ENCODE assay signal across 32 cellular contexts in genomic region chr6:48979806-48980205, GRCh38.
"Had no signal": no experiment of that assay in that cellular context is flagged by ENCODE, and none has a peak within 500 bp of the region (broad histone marks: within the 10 kb centered on the region; RNA-seq: fewer than 3 reads in every experiment).

No MANE protein-coding gene starts in this region.

- H3K27ac ChIP-seq: adrenal gland, body of pancreas, brain microvascular endothelial cell, breast epithelium, VCaP had no signal

- DNase-seq: activated B cell treated with CpG ODN at 0.5 μM for 24 hours; activated CD4-positive, alpha-beta memory T cell treated with anti-CD3 and anti-CD28 coated beads for 36 hours; activated CD4-positive, alpha-beta T cell treated with anti-CD3 and anti-CD28 coated beads for 4 hours; activated CD4-positive, alpha-beta T cell treated with anti-CD3 and anti-CD28 coated beads, Interleukin-2, amount 10 ng/mL, durations not matched to agents 24 days and 14 days; activated CD4-positive, alpha-beta T cell treated with anti-CD3 and anti-CD28 coated beads, Interleukin-2, amount 50 U/mL, for 1 hour; activated CD4-positive, alpha-beta T cell treated with anti-CD3 and anti-CD28 coated beads, Interleukin-2, amount 50 U/mL, for 4 hours; activated CD4-positive, CD25-positive, alpha-beta regulatory T cell treated with anti-CD3 and anti-CD28 coated beads, Interleukin-2, amount 50 U/mL, for 72 hours; activated CD8-positive, alpha-beta memory T cell treated with anti-CD3 and anti-CD28 coated beads, Interleukin-2, amount 50 U/mL, for 4 hours; activated CD8-positive, alpha-beta T cell treated with anti-CD3 and anti-CD28 coated beads for 36 hours; activated effector memory CD4-positive, alpha-beta T cell treated with anti-CD3 and anti-CD28 coated beads, Interleukin-2, amount 50 U/mL, for 16 hours; activated gamma-delta T cell treated with Interleukin-2 at 50 U/mL for 16 hours; activated naive CD4-positive, alpha-beta T cell; activated naive CD4-positive, alpha-beta T cell treated with anti-CD3 and anti-CD28 coated beads for 36 hours; activated naive CD4-positive, alpha-beta T cell treated with anti-CD3 and anti-CD28 coated beads, Interleukin-2, amount 50 U/mL, for 16 hours; activated naive CD8-positive, alpha-beta T cell treated with anti-CD3 and anti-CD28 coated beads for 36 hours; activated T-cell treated with anti-CD3 and anti-CD28 coated beads for 4 hours; activated T-cell treated with anti-CD3 and anti-CD28 coated beads, Interleukin-2, amount 50 U/mL, for 1 hour; activated T-cell treated with anti-CD3 and anti-CD28 coated beads, Interleukin-2, amount 50 U/mL, for 4 hours; activated T-cell treated with anti-CD3 and anti-CD28 coated beads, Interleukin-2, amount 50 U/mL, for 72 hours; adrenal gland; amniotic stem cell; aorta; body of pancreas; brain microvascular endothelial cell; central memory CD4-positive, alpha-beta T cell; T-helper 1 cell; T-helper 2 cell; T-helper 9 cell had no signal

- H3K27me3 ChIP-seq: adrenal gland, body of pancreas, brain microvascular endothelial cell, breast epithelium had no signal

- H3K4me1 ChIP-seq: adrenal gland, body of pancreas, breast epithelium had no signal

- ATAC-seq: activated CD8-positive, alpha-beta T cell treated with anti-CD3 and anti-CD28 coated beads for 36 hours; activated naive CD4-positive, alpha-beta T cell treated with anti-CD3 and anti-CD28 coated beads, Interleukin-2, amount 50 U/mL, for 72 hours; activated T-cell treated with anti-CD3 and anti-CD28 coated beads, Interleukin-2, amount 50 U/mL, for 4 hours; activated T-cell treated with anti-CD3 and anti-CD28 coated beads, Interleukin-2, amount 50 U/mL, for 72 hours; activated T-helper 17 cell treated with anti-CD3 and anti-CD28 coated beads, Interleukin-2, amount 50 U/mL, for 72 hours; body of pancreas had no signal

- H3K36me3 ChIP-seq: adrenal gland, brain microvascular endothelial cell, breast epithelium had no signal

- H3K9me3 ChIP-seq: adrenal gland, body of pancreas had no signal

- H3K4me3 ChIP-seq: adrenal gland, body of pancreas, breast epithelium had no signal
